In genomic region chr19:53898166-53898565, GRCh38 we compare ENCODE assay signal across 16 cellular contexts. TPM values are rescaled to one million over a fixed set of nuclear protein-coding genes. Genes with fewer than 3 reads are reported as not detected.
DNase-seq lines count a peak whose midpoint lies in the region; ATAC-seq and TF ChIP-seq lines count a peak whose summit lies in the region.
"Had no signal": no experiment of that assay in that cellular context is flagged by ENCODE, and none has a peak within 500 bp of the region (broad histone marks: within the 10 kb centered on the region; RNA-seq: fewer than 3 reads in every experiment).

No MANE protein-coding gene starts in this region.

- H3K36me3 Mint-ChIP-seq in H9 (ENCODE audit: insufficient read depth in 1 of 3, low read depth in 3 of 3) = peaks cover 10 to 14% (median 14%) of the 10 kb centered on the region in 3 experiments; a peak in 5 of 7 replicates
- peaks cover 19% of the 10 kb centered on the region for H3K36me3 Mint-ChIP-seq in WTC11

- intact Hi-C loops in thyroid gland (cut with DNase I) = no loop called here

- TF ChIP-seq POLR2A in thyroid gland (IDR thresholded peaks at IDR 0.05) = no peak

- H3K27me3 Mint-ChIP-seq in H9 (ENCODE audit: low read depth) (peaks cover 10% of the 10 kb centered on the region), WTC11 (ENCODE audit: low read depth) (0 out of 2 replicates have a peak, but pooled peaks cover 5% of the 10 kb centered on the region)

- H3K27me3 ChIP-seq in H9 (ENCODE audit: insufficient read depth, low read length) = no peaks in the 10 kb centered on the region
- peaks cover 7% of the 10 kb centered on the region for H3K27me3 ChIP-seq in iPS-15b (ENCODE audit: control insufficient read depth, insufficient read depth, low read length)
- no peaks in the 10 kb centered on the region for H3K27me3 ChIP-seq in thyroid gland
- H3K27me3 ChIP-seq in GM23248 (replicated peaks; ENCODE audit: insufficient read depth) = peaks cover 24% of the 10 kb centered on the region
- H3K27me3 ChIP-seq in mesenchymal stem cell (ENCODE audit: control insufficient read depth in 1 of 2, insufficient read depth in 1 of 2, low read length in 2 of 2) = peaks cover 22 to 38% of the 10 kb centered on the region in 2 experiments
- H3K27me3 ChIP-seq: SJCRH30 had no signal

- peak overlapping the region; percentile 70 to 84 for H3K4me3 Mint-ChIP-seq in H9
- H3K4me3 Mint-ChIP-seq in WTC11 = peak overlapping the region; percentile 81

- H3K18ac ChIP-seq in H9 (ENCODE audit: insufficient read length, low read depth, low read length) (no peak overlapping the region), mesenchymal stem cell (ENCODE audit: low read depth in 1 of 2, low read length in 2 of 2) (no peak overlapping the region)

- H3K79me1 ChIP-seq in H9 (ENCODE audit: insufficient read depth, low read depth, low read length, poor library complexity, severe bottlenecking) (no peaks in the 10 kb centered on the region), mesenchymal stem cell (replicated peaks; ENCODE audit: low read length, poor library complexity, severe bottlenecking) (no peaks in the 10 kb centered on the region)

- in situ Hi-C loops in GM23248 (cut with MboI) = no loop called here

- H4K91ac ChIP-seq in H9 (ENCODE audit: insufficient read length, low read depth, low read length) (no peak overlapping the region), mesenchymal stem cell (ENCODE audit: low read length) (no peak overlapping the region)

- 0 out of 2 replicates have a peak, but pooled peaks cover 3% of the 10 kb centered on the region for H3K4me1 ChIP-seq in H9 (ENCODE audit: insufficient read depth, low read length)
- peaks cover 8% of the 10 kb centered on the region for H3K4me1 ChIP-seq in iPS-15b (ENCODE audit: control insufficient read depth, insufficient read depth, low read length)
- no peaks in the 10 kb centered on the region for H3K4me1 ChIP-seq in thyroid gland
- no peaks in the 10 kb centered on the region for H3K4me1 ChIP-seq in GM23248 (ENCODE audit: insufficient read depth)
- H3K4me1 ChIP-seq in mesenchymal stem cell (ENCODE audit: control insufficient read depth, insufficient read depth, low read depth, low read length) = peaks cover 5% of the 10 kb centered on the region
- H3K4me1 ChIP-seq: SJCRH30 had no signal

- peak overlapping the region; percentile 65 for H3K4me2 ChIP-seq in H9 (ENCODE audit: insufficient read depth, insufficient read length, low read length)
- H3K4me2 ChIP-seq in GM23248 (ENCODE audit: unreplicated experiment) = no peak overlapping the region
- H3K4me2 ChIP-seq in mesenchymal stem cell (ENCODE audit: low read length, poor library complexity, severe bottlenecking) = no peak overlapping the region

- CTCF ChIA-PET in WTC11 (lab: Charles Lee) = interaction anchor here (0.6 to 2.9 kb wide), 11 partner anchors 10 to 133 kb away, joined by 3 to 58 read pairs (median 8); partner anchors contain the start of genes CACNG7 and PRKCG

- H2BK120ac ChIP-seq in H9 (ENCODE audit: low read depth, low read length, poor library complexity, severe bottlenecking) = no peak overlapping the region
- H2BK120ac ChIP-seq in mesenchymal stem cell (ENCODE audit: low read depth, low read length) = no peak overlapping the region

- TF ChIP-seq CTCF in H9 (conservative IDR thresholded peaks at IDR 0.05) (no peak), WTC11 (IDR thresholded peaks at IDR 0.05) (no peak), thyroid gland (IDR thresholded peaks at IDR 0.05) (no peak)

- no peak overlapping the region for H3K23ac ChIP-seq in H9 (ENCODE audit: insufficient read length, low read depth, low read length)
- peak overlapping the region in 1 of 2 experiments; percentile 83 for H3K23ac ChIP-seq in mesenchymal stem cell (ENCODE audit: low read length in 2 of 2)

- H3K79me2 ChIP-seq in H9 (ENCODE audit: insufficient read depth, low read length) (no peaks in the 10 kb centered on the region), GM23248 (ENCODE audit: insufficient read depth) (no peaks in the 10 kb centered on the region)

- peaks cover 6% of the 10 kb centered on the region for H3K23me2 ChIP-seq in H9 (ENCODE audit: insufficient read length, low read depth, low read length, poor library complexity, severe bottlenecking)

- H3K9ac ChIP-seq in H9 (ENCODE audit: extremely low read depth, insufficient read length, low read length) (no peak overlapping the region), iPS-15b (ENCODE audit: low read depth, low read length) (no peak overlapping the region), GM23248 (no peak overlapping the region), mesenchymal stem cell (ENCODE audit: low read length) (no peak overlapping the region)

- H3F3A ChIP-seq in GM23248 (ENCODE audit: insufficient read depth) = no peaks in the 10 kb centered on the region

- no peaks in the 10 kb centered on the region for H3K9me2 ChIP-seq in GM23248 (ENCODE audit: insufficient read depth)

- no peaks in the 10 kb centered on the region for H3K9me3 ChIP-seq in H9 (ENCODE audit: control insufficient read depth, low read depth, low read length)
- H3K9me3 ChIP-seq in iPS-15b (ENCODE audit: control insufficient read depth, insufficient read depth, low read length) = no peaks in the 10 kb centered on the region
- H3K9me3 ChIP-seq in thyroid gland = no peaks in the 10 kb centered on the region
- no peaks in the 10 kb centered on the region for H3K9me3 ChIP-seq in GM23248 (ENCODE audit: low read depth)
- H3K9me3 ChIP-seq in mesenchymal stem cell (ENCODE audit: control insufficient read depth, low read length) = no peaks in the 10 kb centered on the region
- H3K9me3 ChIP-seq: SJCRH30 had no signal

- H3K4me3 ChIP-seq in iPS-15b (ENCODE audit: low read depth, low read length) (peak overlapping the region; percentile 55), thyroid gland (replicated peaks in 1 of 3) (no peak overlapping the region), GM23248 (no peak overlapping the region), mesenchymal stem cell (ENCODE audit: insufficient read depth in 1 of 2, low read depth in 1 of 2, low read length in 2 of 2) (no peak overlapping the region)
- H3K4me3 ChIP-seq: SJCRH30 had no signal

- H3K9me3 Mint-ChIP-seq in H9 (no peaks in the 10 kb centered on the region; a peak in 1 of 5 replicates), WTC11 (no peaks in the 10 kb centered on the region)

- H4K20me1 ChIP-seq in H9 (ENCODE audit: control insufficient read depth, insufficient read depth, insufficient read length) (no peaks in the 10 kb centered on the region), GM23248 (ENCODE audit: insufficient read depth) (no peaks in the 10 kb centered on the region)

- no peak overlapping the region for H3K56ac ChIP-seq in H9 (ENCODE audit: insufficient read length, low read depth, low read length)

- H3K36me3 ChIP-seq in iPS-15b (ENCODE audit: control insufficient read depth, insufficient read depth, low read length) (peaks cover 5% of the 10 kb centered on the region), thyroid gland (no peaks in the 10 kb centered on the region), GM23248 (ENCODE audit: low read depth) (no peaks in the 10 kb centered on the region), mesenchymal stem cell (ENCODE audit: control insufficient read depth in 1 of 2, insufficient read depth in 2 of 2, low read depth in 1 of 2, low read length in 2 of 2) (no peaks in the 10 kb centered on the region)
- H3K36me3 ChIP-seq: SJCRH30 had no signal

- H4K8ac ChIP-seq in H9 (replicated peaks; ENCODE audit: insufficient read length, low read depth, low read length) = no peak overlapping the region
- no peak overlapping the region for H4K8ac ChIP-seq in mesenchymal stem cell (ENCODE audit: low read length)

- H3K27ac Mint-ChIP-seq in H9 = peak overlapping the region in 2 of 3 experiments; percentile 35 to 83; a peak in 3 of 7 replicates
- H3K27ac Mint-ChIP-seq in WTC11 = peak overlapping the region; percentile 82

- H2BK5ac ChIP-seq in H9 (ENCODE audit: insufficient read length, low read length) (no peak overlapping the region), mesenchymal stem cell (ENCODE audit: low read depth, low read length, poor library complexity, severe bottlenecking) (no peak overlapping the region)

- H2BK12ac ChIP-seq in H9 (ENCODE audit: insufficient read length, low read depth, low read length) = no peak overlapping the region
- H2BK12ac ChIP-seq in mesenchymal stem cell (ENCODE audit: low read length in 2 of 2) = no peak overlapping the region

- POLR2A ChIA-PET in WTC11 (lab: Charles Lee) = interaction anchor here (0.6 to 2.9 kb wide), 5 partner anchors 10 to 82 kb away, joined by 3 to 24 read pairs (median 4); partner anchors contain the start of gene MYADM

- no peak overlapping the region for H3T11ph ChIP-seq in H9 (ENCODE audit: low read length)

- H3K14ac ChIP-seq in H9 (ENCODE audit: insufficient read depth, low read length) = no peak overlapping the region
- peak overlapping the region in 1 of 2 experiments; percentile 55 for H3K14ac ChIP-seq in mesenchymal stem cell (ENCODE audit: low read length in 2 of 2)

- H3K27ac ChIP-seq in H9 (ENCODE audit: insufficient read length, low read depth, low read length) (no peak overlapping the region), thyroid gland (no peak overlapping the region), GM23248 (no peak overlapping the region), mesenchymal stem cell (ENCODE audit: low read length, poor library complexity, severe bottlenecking) (no peak overlapping the region)
- H3K27ac ChIP-seq: SJCRH30 had no signal

- H3K4me1 Mint-ChIP-seq in H9 (peaks cover 35 to 48% of the 10 kb centered on the region in 2 experiments), WTC11 (peaks cover 33% of the 10 kb centered on the region)

- H2AFZ ChIP-seq in H9 (ENCODE audit: low read length) (no peak overlapping the region), GM23248 (no peak overlapping the region), mesenchymal stem cell (ENCODE audit: low read depth, low read length) (no peak overlapping the region)

- H2BK15ac ChIP-seq in H9 (ENCODE audit: low read depth, low read length) (no peak overlapping the region), mesenchymal stem cell (ENCODE audit: low read depth, poor library complexity, severe bottlenecking) (no peak overlapping the region)

- no peak overlapping the region for H4K5ac ChIP-seq in H9 (ENCODE audit: insufficient read length, low read depth, low read length)

- peak; percentile 2 for ATAC-seq in WTC11
- ATAC-seq: HepG2 had no signal

- H2AK5ac ChIP-seq in H9 (ENCODE audit: insufficient read length, low read length) (no peak overlapping the region), mesenchymal stem cell (ENCODE audit: low read length, severe bottlenecking) (no peak overlapping the region)

- H2BK20ac ChIP-seq in H9 (ENCODE audit: low read depth, low read length, poor library complexity, severe bottlenecking) = no peak overlapping the region

- H3K4ac ChIP-seq in H9 (ENCODE audit: low read depth, low read length) = no peak overlapping the region
- no peak overlapping the region for H3K4ac ChIP-seq in mesenchymal stem cell (ENCODE audit: low read depth in 1 of 2, low read length in 2 of 2)

- DNase-seq in H9 = no peak
- DNase-seq in WTC11 (ENCODE audit: low spot score) = peak; percentile 36
- DNase-seq in thyroid gland = no peak
- DNase-seq in GM23248 = no peak
- no peak for DNase-seq in mesenchymal stem cell
- DNase-seq in NCI-H345 (lab: John Stamatoyannopoulos, UW) = no peak
- DNase-seq: C1 segment of cervical spinal cord, DMS 273 treated with DMSO at 0.1 percent for 48 hours, HCEC 1CT, NCI-H1930, NCI-H2171 treated with DMSO at 0.1 percent for 48 hours, NCI-H510A treated with DMSO at 0.1 percent for 48 hours had no signal

- WGBS in H9 (ENCODE audit: extremely low coverage, insufficient read length, low lambda C conversion rate) = no CpG with 5 or more reads among the region's 16 CpGs
- 4% methylated on average over 5 to 11 of the region's 16 CpGs for WGBS in thyroid gland, 2 donors
- 5 to 9% methylated on average over 16 of the region's 16 CpGs for WGBS in GM23248 (ENCODE audit: low coverage in 1 of 2, low lambda C conversion rate in 2 of 2, missing lambda C conversion rate in 2 of 2), 2 experiments
- WGBS in mesenchymal stem cell = 10% methylated on average over 16 of the region's 16 CpGs

RNA-seq across cellular contexts. Expression of gene CACNG7, which starts 10.9 kb away (rescaled TPM):
- total RNA-seq in H9 (2021) = 22.1 and 22.7 TPM in 2 replicates
- 33.3 to 44.1 TPM (median 43.2 TPM) in 3 replicates for total RNA-seq in WTC11 (2021)
- total RNA-seq in thyroid gland = not detected
- not detected in 2 replicates for total RNA-seq in GM23248 (2014; rRNA removed; shearing (Covaris generic))
- not detected in 2 replicates for polyA plus RNA-seq in GM23248 (2016; fragmentation: Nextera tagmentation; extraction: Ambion mirVana)
- polyA plus RNA-seq in mesenchymal stem cell (2013, experiment 1 of 2) = 0.03 TPM
- polyA plus RNA-seq in mesenchymal stem cell (2013, experiment 2 of 2) = 0.03 TPM
- total RNA-seq: HepG2, SJCRH30 had no signal
- polyA plus RNA-seq: HepG2 had no signal

RNA-seq across cellular contexts. Expression of gene PRKCG, which starts 16.2 kb away (rescaled TPM):
- total RNA-seq in H9 (2021) (7.1 and 8.8 TPM in 2 replicates), WTC11 (2021) (23.0 to 30.0 TPM (median 27.5 TPM) in 3 replicates), thyroid gland (not detected)
- total RNA-seq in GM23248 (2014; rRNA removed; shearing (Covaris generic)) = not detected in 2 replicates
- not detected in 2 replicates for polyA plus RNA-seq in GM23248 (2016; fragmentation: Nextera tagmentation; extraction: Ambion mirVana)
- polyA plus RNA-seq in mesenchymal stem cell (2013, experiment 1 of 2) = 0.03 TPM
- polyA plus RNA-seq in mesenchymal stem cell (2013, experiment 2 of 2) = 0.05 TPM
- total RNA-seq: LHCN-M2 had no signal

RNA-seq across cellular contexts. Expression of gene MYADM, which starts 30.5 kb away (rescaled TPM):
- total RNA-seq in H9 (2021) (116 and 123 TPM in 2 replicates), WTC11 (2021) (78.6 to 86.4 TPM (median 79.7 TPM) in 3 replicates), thyroid gland (10 to 100 TPM; 16.4 to 37.8 (median 21.8) TPM)
- total RNA-seq in GM23248 (2014; rRNA removed; shearing (Covaris generic)) = 74.8 and 85.9 TPM in 2 replicates
- 222 and 226 TPM in 2 replicates for polyA plus RNA-seq in GM23248 (2016; fragmentation: Nextera tagmentation; extraction: Ambion mirVana)
- 318 TPM for polyA plus RNA-seq in mesenchymal stem cell (2013, experiment 1 of 2)
- 307 TPM for polyA plus RNA-seq in mesenchymal stem cell (2013, experiment 2 of 2)

Comparison
In these comparisons a context has a peak if more than half of its experiments do, and no peak if none do; other contexts are left out.
1. RNA of gene CACNG7, which starts 10.9 kb away (total RNA-seq): 33.3 to 44.1 TPM in WTC11 and 22.1 to 22.7 TPM in H9; not detected in thyroid gland and not detected in GM23248; every median in the first group is over 10 times any median in the second.